Comparison of ENCODE assay signal across 18 cellular contexts in genomic region chr2:16765356-16765755, GRCh38.
DNase-seq lines count a peak whose midpoint lies in the region; ATAC-seq, FAIRE-seq and TF ChIP-seq lines count a peak whose summit lies in the region.
"Had no signal": no experiment of that assay in that cellular context is flagged by ENCODE, and none has a peak within 500 bp of the region (broad histone marks: within the 10 kb centered on the region; RNA-seq: fewer than 3 reads in every experiment).

No MANE protein-coding gene starts in this region.

- peak; percentile 25; the same call in 1 of the 3 replicates for ATAC-seq in RWPE2 (ENCODE audit: low read depth)
- peak; percentile 84 for ATAC-seq in foreskin keratinocyte
- ATAC-seq in left ventricle myocardium superior = no peak
- ATAC-seq in right lobe of liver = no peak
- ATAC-seq in SK-N-SH treated with all-trans-retinoic acid at 6 μM for 48 hours = no peak
- ATAC-seq: HCT116 had no signal

- no peaks in the 10 kb centered on the region for H4K20me1 ChIP-seq in H1 (replicated peaks in 1 of 2; ENCODE audit: control insufficient read depth in 1 of 2, insufficient read depth in 2 of 2, low read length in 2 of 2)

- H2BK20ac ChIP-seq in H1 (ENCODE audit: low read length) = no peak overlapping the region

- no peak overlapping the region for H3K4me3 ChIP-seq in RWPE2 (ENCODE audit: severe bottlenecking)
- H3K4me3 ChIP-seq in H1 (ENCODE audit: extremely low read depth in 1 of 4, insufficient read depth in 2 of 4, low read depth in 3 of 4, low read length in 4 of 4) = no peak overlapping the region
- no peak overlapping the region for H3K4me3 ChIP-seq in right lobe of liver
- H3K4me3 ChIP-seq in mesendoderm (ENCODE audit: low read length) = no peak overlapping the region

- DNase-seq in RWPE2 (ENCODE audit: low spot score) (no peak), H1 (ENCODE audit: low read depth in 1 of 2, low spot score in 2 of 2) (no peak), foreskin keratinocyte (peak; percentile 61 to 63), left ventricle myocardium superior (no peak), right lobe of liver (no peak), mesendoderm (no peak)
- DNase-seq: C1 segment of cervical spinal cord; Calu3; CD4-positive, alpha-beta memory T cell; COR-L47; DMS53; DMS79 treated with DMSO at 0.1 percent for 48 hours; GF-D8; GOT3; H7 had no signal

- no peak for FAIRE-seq in H1 (lab: Jason Lieb, UNC)
- FAIRE-seq: GM12891 had no signal

- no peaks in the 10 kb centered on the region for H3K79me1 ChIP-seq in H1 (ENCODE audit: low read depth, low read length)
- H3K79me1 ChIP-seq in mesendoderm (ENCODE audit: low read length) = no peaks in the 10 kb centered on the region

- no peaks in the 10 kb centered on the region for H3K79me2 ChIP-seq in H1 (ENCODE audit: control insufficient read depth in 1 of 2, insufficient read depth in 2 of 2, low read length in 2 of 2)
- no peaks in the 10 kb centered on the region for H3K79me2 ChIP-seq in mesendoderm (ENCODE audit: control insufficient read depth, insufficient read depth, low read length)

- 77% methylated on average over 7 of the region's 7 CpGs; no CpG with 5 or more reads in 1 of the 2 experiments for WGBS in H1 (ENCODE audit: extremely low coverage in 1 of 2, insufficient coverage in 1 of 2, insufficient read length in 1 of 2, insufficient replicate concordance in 2 of 2, low coverage in 1 of 2, low lambda C conversion rate in 2 of 2, missing lambda C conversion rate in 1 of 2), 2 experiments
- WGBS in right lobe of liver (ENCODE audit: insufficient coverage, low coverage, low lambda C conversion rate, missing lambda C conversion rate) = 64% methylated on average over 7 of the region's 7 CpGs
- no CpG with 5 or more reads among the region's 7 CpGs for WGBS in mesendoderm (ENCODE audit: extremely low coverage, insufficient coverage, low lambda C conversion rate)

- CTCF ChIA-PET in H1 (lab: Charles Lee; ENCODE audit: partially characterized antibody) = interaction anchor here (0.7 to 2.0 kb wide), 4 partner anchors 148 to 544 kb away, joined by 4 to 5 read pairs (median 4); no protein-coding TSS in a partner anchor

- H2BK5ac ChIP-seq in H1 (ENCODE audit: low read depth, low read length) (peak overlapping the region; percentile 21; the same call in 1 of the 2 replicates), mesendoderm (ENCODE audit: low read length) (no peak overlapping the region)

- H3K27ac ChIP-seq in RWPE2 (ENCODE audit: poor library complexity, severe bottlenecking) (no peak overlapping the region), H1 (ENCODE audit: low read depth, low read length) (no peak overlapping the region), foreskin keratinocyte (no peak overlapping the region), right lobe of liver (no peak overlapping the region), mesendoderm (ENCODE audit: low read depth, low read length) (no peak overlapping the region)

- no peak overlapping the region for H4K91ac ChIP-seq in H1 (replicated peaks; ENCODE audit: insufficient read length, low read length)

- H2BK12ac ChIP-seq in H1 (ENCODE audit: low read depth, low read length) = no peak overlapping the region

- no peak overlapping the region for H2BK120ac ChIP-seq in H1 (replicated peaks; ENCODE audit: low read depth, low read length)
- H2BK120ac ChIP-seq in mesendoderm (ENCODE audit: low read depth, low read length) = no peak overlapping the region

- no peak for TF ChIP-seq CTCF in RWPE2 (IDR thresholded peaks at IDR 0.05; ENCODE audit: poor library complexity, severe bottlenecking)
- TF ChIP-seq CTCF in H1 (IDR thresholded peaks at IDR 0.05; ENCODE audit: control extremely low read depth in 1 of 3, insufficient read depth in 1 of 3, low read depth in 1 of 3, low read length in 3 of 3) = no peak
- no peak for TF ChIP-seq CTCF in foreskin keratinocyte (conservative IDR thresholded peaks at IDR 0.05)
- no peak for TF ChIP-seq CTCF in right lobe of liver (IDR thresholded peaks at IDR 0.05)

- no peak overlapping the region for H3K9ac ChIP-seq in H1 (replicated peaks in 1 of 4; ENCODE audit: extremely low read depth in 1 of 4, low read depth in 3 of 4, low read length in 3 of 4)
- no peak overlapping the region for H3K9ac ChIP-seq in mesendoderm (ENCODE audit: low read length)

- no peak overlapping the region for H4K5ac ChIP-seq in H1 (ENCODE audit: insufficient read length, low read depth, low read length)
- H4K5ac ChIP-seq in mesendoderm (ENCODE audit: low read length) = no peak overlapping the region

- no peak overlapping the region for H3K4ac ChIP-seq in H1 (replicated peaks; ENCODE audit: insufficient read length, low read depth, low read length)
- no peak overlapping the region for H3K4ac ChIP-seq in mesendoderm (ENCODE audit: low read depth, low read length)

- no peak overlapping the region for H3K56ac ChIP-seq in H1 (replicated peaks; ENCODE audit: insufficient read length, low read depth, low read length)
- H3K56ac ChIP-seq in mesendoderm (ENCODE audit: low read length) = no peak overlapping the region

- H3K18ac ChIP-seq in H1 (ENCODE audit: extremely low read depth, low read length) (no peak overlapping the region), mesendoderm (ENCODE audit: low read length) (no peak overlapping the region)

- no peak for TF ChIP-seq RAD21 in H1 (IDR thresholded peaks at IDR 0.05 in 1 of 2, conservative IDR thresholded peaks at IDR 0.05 in 1 of 2; ENCODE audit: low read depth in 2 of 2, low read length in 2 of 2)

- TF ChIP-seq POLR2A in H1 (IDR thresholded peaks at IDR 0.05; ENCODE audit: control extremely low read depth in 1 of 2, low read depth in 2 of 2, low read length in 2 of 2) (no peak), right lobe of liver (IDR thresholded peaks at IDR 0.05) (no peak)

- H3K4me1 ChIP-seq in RWPE2 (ENCODE audit: insufficient read depth, poor library complexity, severe bottlenecking) (no peaks in the 10 kb centered on the region), H1 (replicated peaks in 1 of 4; ENCODE audit: control insufficient read depth in 3 of 4, insufficient read depth in 4 of 4, low read length in 3 of 4) (no peaks in the 10 kb centered on the region; a peak in 1 of 7 replicates), foreskin keratinocyte (no peaks in the 10 kb centered on the region), right lobe of liver (peaks cover 0 to 17% (median 3%) of the 10 kb centered on the region in 4 donors), mesendoderm (ENCODE audit: control insufficient read depth, low read depth, low read length) (no peaks in the 10 kb centered on the region)

- no peaks in the 10 kb centered on the region for H3K23me2 ChIP-seq in H1 (ENCODE audit: low read depth, low read length)

- no peak for TF ChIP-seq EP300 in H1 (IDR thresholded peaks at IDR 0.05; ENCODE audit: borderline replicate concordance in 1 of 2, low read depth in 2 of 2, low read length in 2 of 2)

- H3K23ac ChIP-seq in H1 (ENCODE audit: insufficient read length) (no peak overlapping the region), mesendoderm (ENCODE audit: low read length) (no peak overlapping the region)

- H3K4me2 ChIP-seq in H1 (ENCODE audit: insufficient read depth in 1 of 2, low read depth in 2 of 2, low read length in 2 of 2) (no peak overlapping the region), mesendoderm (ENCODE audit: low read length) (no peak overlapping the region)

- no peak overlapping the region for H3K14ac ChIP-seq in H1 (ENCODE audit: insufficient read length)

- H3K27me3 ChIP-seq in RWPE2 (ENCODE audit: insufficient read depth, poor library complexity, severe bottlenecking) (no peaks in the 10 kb centered on the region), H1 (replicated peaks in 1 of 4; ENCODE audit: control insufficient read depth in 3 of 4, extremely low read depth in 1 of 4, insufficient read depth in 3 of 4, low read length in 3 of 4) (no peaks in the 10 kb centered on the region), foreskin keratinocyte (no peaks in the 10 kb centered on the region), right lobe of liver (no peaks in the 10 kb centered on the region), mesendoderm (ENCODE audit: insufficient read depth, low read length, poor library complexity) (no peaks in the 10 kb centered on the region)

- no peak overlapping the region for H2AK5ac ChIP-seq in H1 (ENCODE audit: low read depth, low read length)
- no peak overlapping the region for H2AK5ac ChIP-seq in mesendoderm (ENCODE audit: low read length)

- no peak overlapping the region; the same call in 1 of the 2 replicates for H4K8ac ChIP-seq in H1 (ENCODE audit: extremely low read depth, insufficient read depth, low read length)
- no peak overlapping the region for H4K8ac ChIP-seq in mesendoderm (ENCODE audit: low read depth, low read length)

- intact Hi-C loops in left ventricle myocardium superior (cut with micrococcal nuclease) = no loop called here
- intact Hi-C loops in right lobe of liver (cut with DNase I) = no loop called here

- no peaks in the 10 kb centered on the region for H3K9me3 ChIP-seq in RWPE2 (ENCODE audit: severe bottlenecking)
- H3K9me3 ChIP-seq in H1 (ENCODE audit: insufficient read depth in 2 of 2, low read depth in 1 of 2, low read length in 1 of 2) = no peaks in the 10 kb centered on the region
- no peaks in the 10 kb centered on the region for H3K9me3 ChIP-seq in right lobe of liver

- no peak overlapping the region for H2AFZ ChIP-seq in H1 (ENCODE audit: low read length)

- H2BK15ac ChIP-seq in H1 (ENCODE audit: low read length) (no peak overlapping the region), mesendoderm (replicated peaks; ENCODE audit: low read depth) (no peak overlapping the region)

- POLR2A ChIA-PET in H1 (lab: Charles Lee; ENCODE audit: partially characterized antibody) = no interaction called here

- H3K36me3 ChIP-seq in RWPE2 (ENCODE audit: low read depth) (no peaks in the 10 kb centered on the region), H1 (ENCODE audit: control insufficient read depth in 2 of 4, insufficient read depth in 4 of 4, low read length in 3 of 4) (no peaks in the 10 kb centered on the region), right lobe of liver (no peaks in the 10 kb centered on the region), mesendoderm (ENCODE audit: control insufficient read depth, insufficient read depth, low read length) (no peaks in the 10 kb centered on the region)

TF ChIP-seq in H1, 55 proteins besides CTCF, POLR2A, EP300 and RAD21 (continues in another document):
- no peak for TF ChIP-seq GABPA (IDR thresholded peaks at IDR 0.05; ENCODE audit: borderline replicate concordance, insufficient read depth, low read length)
- TF ChIP-seq SAP30 (IDR thresholded peaks at IDR 0.05; ENCODE audit: insufficient read depth, insufficient replicate concordance, low read length) = no peak
- TF ChIP-seq CBX8 (IDR thresholded peaks at IDR 0.05; ENCODE audit: borderline replicate concordance, low read depth, low read length) = no peak
- TF ChIP-seq POLR2AphosphoS5 (IDR thresholded peaks at IDR 0.05; ENCODE audit: low read depth, low read length) = no peak

TF ChIP-seq in SK-N-SH treated with all-trans-retinoic acid at 6 μM for 48 hours, 23 proteins besides CTCF, POLR2A, EP300 and RAD21 (continues in another document):
- TF ChIP-seq GLIS3 (CRISPR knock-in tag; IDR thresholded peaks at IDR 0.05) = no peak

Comparison
In these comparisons a context has a peak if more than half of its experiments do, and no peak if none do; other contexts are left out.
1. ATAC-seq: peak in RWPE2 (single experiment) and foreskin keratinocyte (single experiment); none in left ventricle myocardium superior (single experiment), right lobe of liver (0 of 4) and SK-N-SH treated with all-trans-retinoic acid at 6 μM for 48 hours (single experiment).
2. DNase-seq: peak in foreskin keratinocyte (2 of 2); none in RWPE2 (single experiment), H1 (0 of 2), left ventricle myocardium superior (single experiment), right lobe of liver (0 of 3) and mesendoderm (single experiment).